ENCODE assay signal across 33 cellular contexts in genomic region chr9:80407220-80407619, GRCh38.
"Had no signal": no experiment of that assay in that cellular context is flagged by ENCODE, and none has a peak within 500 bp of the region (broad histone marks: within the 10 kb centered on the region; RNA-seq: fewer than 3 reads in every experiment).

No MANE protein-coding gene starts in this region.

- H3K27ac ChIP-seq: adrenal gland, ascending aorta, breast epithelium, cardiac muscle cell, colonic mucosa, WERI-Rb-1 had no signal

- H3K4me3 Mint-ChIP-seq: activated B cell treated with CpG ODN at 0.5 μM for 24 hours; activated CD4-positive, alpha-beta memory T cell treated with anti-CD3 and anti-CD28 coated beads for 36 hours; activated CD4-positive, alpha-beta T cell treated with anti-CD3 and anti-CD28 coated beads for 36 hours; activated CD4-positive, alpha-beta T cell treated with anti-CD3 and anti-CD28 coated beads, Interleukin-2, amount 10 ng/mL, durations not matched to agents 24 days and 14 days; activated CD8-positive, alpha-beta memory T cell treated with anti-CD3 and anti-CD28 coated beads, Interleukin-2, amount 10 ng/mL, durations not matched to agents 7 days and 5 days; activated CD8-positive, alpha-beta T cell treated with anti-CD3 and anti-CD28 coated beads, Interleukin-2, amount 10 ng/mL, durations not matched to agents 7 days and 5 days; activated naive CD4-positive, alpha-beta T cell treated with anti-CD3 and anti-CD28 coated beads for 36 hours; activated naive CD4-positive, alpha-beta T cell treated with anti-CD3 and anti-CD28 coated beads, Interleukin-2, amount 50 U/mL, for 24 hours; activated naive CD8-positive, alpha-beta T cell treated with anti-CD3 and anti-CD28 coated beads for 36 hours; activated naive CD8-positive, alpha-beta T cell treated with anti-CD3 and anti-CD28 coated beads, Interleukin-2, amount 50 U/mL, for 24 hours; activated T-helper 1 cell treated with anti-CD3 and anti-CD28 coated beads, Interleukin-12 subunit alpha, Interleukin-12 subunit beta, Interleukin-2, Interleukin-4 antibody, amounts not matched to agents 30 ng/mL and 10 ng/mL and 1 ng/mL, durations not matched to agents 14 hours and 24 hours and 36 hours; brain; T-helper 2 cell treated with Interferon-gamma antibody and Interleukin-4, amounts not matched to agents 5 μg/mL and 100 μg/mL, for 36 hours had no signal

- H3K36me3 ChIP-seq: adrenal gland, ascending aorta, breast epithelium, cardiac muscle cell, colonic mucosa, WERI-Rb-1 had no signal

- H3K27ac Mint-ChIP-seq: activated B cell treated with CpG ODN at 0.5 μM for 24 hours; activated CD4-positive, alpha-beta memory T cell treated with anti-CD3 and anti-CD28 coated beads for 36 hours; activated CD4-positive, alpha-beta T cell treated with anti-CD3 and anti-CD28 coated beads for 36 hours; activated CD4-positive, alpha-beta T cell treated with anti-CD3 and anti-CD28 coated beads, Interleukin-2, amount 10 ng/mL, durations not matched to agents 24 days and 14 days; activated CD8-positive, alpha-beta memory T cell treated with anti-CD3 and anti-CD28 coated beads, Interleukin-2, amount 10 ng/mL, durations not matched to agents 7 days and 5 days; activated CD8-positive, alpha-beta T cell treated with anti-CD3 and anti-CD28 coated beads, Interleukin-2, amount 10 ng/mL, durations not matched to agents 7 days and 5 days; activated naive CD4-positive, alpha-beta T cell treated with anti-CD3 and anti-CD28 coated beads for 36 hours; activated naive CD4-positive, alpha-beta T cell treated with anti-CD3 and anti-CD28 coated beads, Interleukin-2, amount 50 U/mL, for 24 hours; activated naive CD8-positive, alpha-beta T cell treated with anti-CD3 and anti-CD28 coated beads for 36 hours; activated naive CD8-positive, alpha-beta T cell treated with anti-CD3 and anti-CD28 coated beads, Interleukin-2, amount 50 U/mL, for 24 hours; activated T-helper 1 cell treated with anti-CD3 and anti-CD28 coated beads, Interleukin-12 subunit alpha, Interleukin-12 subunit beta, Interleukin-2, Interleukin-4 antibody, amounts not matched to agents 30 ng/mL and 10 ng/mL and 1 ng/mL, durations not matched to agents 14 hours and 24 hours and 36 hours; activated T-helper 2 cell treated with anti-CD3 and anti-CD28 coated beads, Interferon-gamma antibody, Interleukin-2, Interleukin-4, amounts not matched to agents 10 μg/mL and 5 μg/mL and 100 μg/mL, durations not matched to agents 14 hours and 24 hours and 36 hours; brain; T-helper 2 cell treated with Interferon-gamma antibody and Interleukin-4, amounts not matched to agents 5 μg/mL and 100 μg/mL, for 36 hours had no signal

- H3K4me1 ChIP-seq: adrenal gland, ascending aorta, breast epithelium, colonic mucosa had no signal

- DNase-seq: activated B cell treated with CpG ODN at 0.5 μM for 24 hours; activated CD4-positive, alpha-beta memory T cell treated with anti-CD3 and anti-CD28 coated beads for 36 hours; activated CD4-positive, alpha-beta T cell treated with anti-CD3 and anti-CD28 coated beads for 36 hours; activated CD4-positive, alpha-beta T cell treated with anti-CD3 and anti-CD28 coated beads, Interleukin-2, amount 10 ng/mL, durations not matched to agents 24 days and 14 days; activated CD8-positive, alpha-beta memory T cell treated with anti-CD3 and anti-CD28 coated beads, Interleukin-2, amount 10 ng/mL, durations not matched to agents 7 days and 5 days; activated CD8-positive, alpha-beta memory T cell treated with anti-CD3 and anti-CD28 coated beads, Interleukin-2, amount 50 U/mL, for 4 hours; activated CD8-positive, alpha-beta T cell treated with anti-CD3 and anti-CD28 coated beads, Interleukin-2, amount 10 ng/mL, durations not matched to agents 7 days and 5 days; activated effector memory CD4-positive, alpha-beta T cell treated with anti-CD3 and anti-CD28 coated beads, Interleukin-2, amount 50 U/mL, for 16 hours; activated naive CD4-positive, alpha-beta T cell treated with anti-CD3 and anti-CD28 coated beads for 36 hours; activated naive CD8-positive, alpha-beta T cell treated with anti-CD3 and anti-CD28 coated beads for 36 hours; activated naive CD8-positive, alpha-beta T cell treated with anti-CD3 and anti-CD28 coated beads, Interleukin-2, amount 50 U/mL, for 24 hours; activated T-cell treated with anti-CD3 and anti-CD28 coated beads, Interleukin-2, amount 50 U/mL, for 1 hour; activated T-cell treated with anti-CD3 and anti-CD28 coated beads, Interleukin-2, amount 50 U/mL, for 48 hours; adrenal gland; central memory CD4-positive, alpha-beta T cell; cerebellar nuclear complex; colonic mucosa; effector CD8-positive, alpha-beta T cell; foreskin fibroblast; head of caudate nucleus; hippocampal formation; T1000; WERI-Rb-1 had no signal

- H3K27me3 ChIP-seq: adrenal gland, ascending aorta, breast epithelium, cardiac muscle cell, colonic mucosa had no signal

- H3K4me3 ChIP-seq: adrenal gland, ascending aorta, breast epithelium, cardiac muscle cell, colonic mucosa had no signal

- H3K27me3 Mint-ChIP-seq: activated B cell treated with CpG ODN at 0.5 μM for 24 hours; activated CD4-positive, alpha-beta memory T cell treated with anti-CD3 and anti-CD28 coated beads for 36 hours; activated CD4-positive, alpha-beta T cell treated with anti-CD3 and anti-CD28 coated beads for 36 hours; activated CD4-positive, alpha-beta T cell treated with anti-CD3 and anti-CD28 coated beads, Interleukin-2, amount 10 ng/mL, durations not matched to agents 24 days and 14 days; activated CD8-positive, alpha-beta memory T cell treated with anti-CD3 and anti-CD28 coated beads, Interleukin-2, amount 10 ng/mL, durations not matched to agents 7 days and 5 days; activated naive CD4-positive, alpha-beta T cell treated with anti-CD3 and anti-CD28 coated beads, Interleukin-2, amount 50 U/mL, for 24 hours; activated naive CD8-positive, alpha-beta T cell treated with anti-CD3 and anti-CD28 coated beads for 36 hours; activated naive CD8-positive, alpha-beta T cell treated with anti-CD3 and anti-CD28 coated beads, Interleukin-2, amount 50 U/mL, for 24 hours had no signal

- H3K9me3 Mint-ChIP-seq: activated CD4-positive, alpha-beta T cell treated with anti-CD3 and anti-CD28 coated beads, Interleukin-2, amount 10 ng/mL, durations not matched to agents 24 days and 14 days; activated naive CD4-positive, alpha-beta T cell treated with anti-CD3 and anti-CD28 coated beads for 36 hours; activated naive CD8-positive, alpha-beta T cell treated with anti-CD3 and anti-CD28 coated beads for 36 hours had no signal

- H3K9me3 ChIP-seq: adrenal gland, ascending aorta, breast epithelium, colonic mucosa had no signal

- H3K36me3 Mint-ChIP-seq: activated CD4-positive, alpha-beta memory T cell treated with anti-CD3 and anti-CD28 coated beads for 36 hours; activated CD8-positive, alpha-beta memory T cell treated with anti-CD3 and anti-CD28 coated beads, Interleukin-2, amount 10 ng/mL, durations not matched to agents 7 days and 5 days; activated naive CD4-positive, alpha-beta T cell treated with anti-CD3 and anti-CD28 coated beads, Interleukin-2, amount 50 U/mL, for 24 hours; activated naive CD8-positive, alpha-beta T cell treated with anti-CD3 and anti-CD28 coated beads for 36 hours; brain had no signal

- ATAC-seq: activated CD4-positive, alpha-beta T cell treated with anti-CD3 and anti-CD28 coated beads for 36 hours; activated CD4-positive, CD25-positive, alpha-beta regulatory T cell treated with anti-CD3 and anti-CD28 coated beads, Interleukin-2, amount 50 U/mL, for 24 hours; activated CD8-positive, alpha-beta memory T cell treated with anti-CD3 and anti-CD28 coated beads, Interleukin-2, amount 10 ng/mL, durations not matched to agents 7 days and 5 days; activated CD8-positive, alpha-beta T cell treated with anti-CD3 and anti-CD28 coated beads, Interleukin-2, amount 10 ng/mL, durations not matched to agents 7 days and 5 days; activated naive CD8-positive, alpha-beta T cell treated with anti-CD3 and anti-CD28 coated beads, Interleukin-2, amount 50 U/mL, for 24 hours; esophagus mucosa had no signal

- H3K4me1 Mint-ChIP-seq: activated CD4-positive, alpha-beta T cell treated with anti-CD3 and anti-CD28 coated beads for 36 hours; activated CD4-positive, alpha-beta T cell treated with anti-CD3 and anti-CD28 coated beads, Interleukin-2, amount 10 ng/mL, durations not matched to agents 24 days and 14 days; activated CD8-positive, alpha-beta memory T cell treated with anti-CD3 and anti-CD28 coated beads, Interleukin-2, amount 10 ng/mL, durations not matched to agents 7 days and 5 days; activated naive CD4-positive, alpha-beta T cell treated with anti-CD3 and anti-CD28 coated beads, Interleukin-2, amount 50 U/mL, for 24 hours; activated naive CD8-positive, alpha-beta T cell treated with anti-CD3 and anti-CD28 coated beads for 36 hours; activated naive CD8-positive, alpha-beta T cell treated with anti-CD3 and anti-CD28 coated beads, Interleukin-2, amount 50 U/mL, for 24 hours had no signal
